9 cellular contexts compared by ENCODE assay signal in the genomic region with DNA sequence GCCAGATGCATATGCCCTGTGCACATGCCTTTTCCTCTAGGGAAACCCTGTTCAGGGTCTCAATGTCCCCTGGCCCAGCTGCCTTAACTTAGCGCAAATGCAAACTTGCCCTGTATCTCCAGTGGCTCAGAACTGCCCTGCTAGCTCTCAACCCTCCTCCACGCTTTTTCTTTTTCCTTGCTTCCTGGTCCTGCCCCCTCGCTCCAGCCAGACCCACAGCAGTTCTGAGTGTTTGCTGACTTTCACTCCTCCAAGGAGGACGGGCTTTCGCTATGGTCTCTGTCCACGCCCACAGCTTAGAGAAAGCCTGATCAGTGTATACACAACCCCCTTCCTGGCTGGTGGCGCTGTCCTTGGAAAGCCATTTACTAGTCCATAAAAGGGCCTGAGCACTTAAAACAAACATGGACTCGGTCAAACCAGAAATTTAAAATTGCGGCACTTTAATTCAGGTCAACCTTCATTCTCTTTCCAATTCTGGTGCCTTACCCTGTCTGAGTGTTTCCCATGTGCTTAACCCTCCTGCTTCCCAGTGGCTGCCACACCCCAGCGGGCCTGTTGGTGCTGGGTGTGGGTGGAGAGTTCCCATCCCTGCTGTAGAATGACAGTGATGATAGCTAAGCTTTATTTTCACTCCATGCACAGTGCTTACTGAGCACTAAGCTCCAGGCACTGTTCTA. TPM values are rescaled to one million over a fixed set of nuclear protein-coding genes. Genes with fewer than 3 reads are reported as not detected.
DNase-seq lines count a peak whose midpoint lies in the region; ATAC-seq and TF ChIP-seq lines count a peak whose summit lies in the region.
"Had no signal": no experiment of that assay in that cellular context is flagged by ENCODE, and none has a peak within 500 bp of the region (broad histone marks: within the 10 kb centered on the region; RNA-seq: fewer than 3 reads in every experiment).

No MANE protein-coding gene starts in this region.

- no peaks in the 10 kb centered on the region for H3K36me3 ChIP-seq in MM.1S (replicated peaks; ENCODE audit: insufficient read depth, low read length)

- no peaks in the 10 kb centered on the region for H3K9me2 ChIP-seq in MM.1S (replicated peaks; ENCODE audit: insufficient read depth, low read length)

- TF ChIP-seq CTCF in WTC11 (IDR thresholded peaks at IDR 0.05) (no peak), MM.1S (IDR thresholded peaks at IDR 0.05; ENCODE audit: low read length) (no peak)

- H3K27ac Mint-ChIP-seq in WTC11, result no peak overlapping the region

- DNase-seq in H4 (ENCODE audit: low spot score) (peak; percentile 67), WTC11 (ENCODE audit: low spot score) (peak; percentile 22), hepatic stellate cell (ENCODE audit: low spot score) (peak; percentile 86), skeletal muscle cell (ENCODE audit: low read depth) (peak; percentile 31), MM.1S (no peak)
- no peak for DNase-seq in stimulated activated naive CD4-positive, alpha-beta T cell treated with Interleukin-2 at 50 U/mL for 16 hours (lab: John Stamatoyannopoulos, UW)

- CTCF ChIA-PET in WTC11 (lab: Charles Lee), result interaction anchor here (0.6 to 2.8 kb wide), 7 partner anchors 24 to 309 kb away, joined by 3 to 22 read pairs (median 8); a partner anchor contains a TSS

- no peaks in the 10 kb centered on the region for H3K9me3 ChIP-seq in MM.1S (replicated peaks; ENCODE audit: insufficient read depth, low read length)

- H3K4me3 ChIP-seq in skeletal muscle cell (ENCODE audit: low read depth, low read length) (no peak overlapping the region), MM.1S (ENCODE audit: low read length) (no peak overlapping the region)

- H3K27ac ChIP-seq in MM.1S (ENCODE audit: low read length), result no peak overlapping the region
- H3K27ac ChIP-seq: KMS-11 had no signal

- H3K4me1 Mint-ChIP-seq in WTC11, result peaks cover 24% of the 10 kb centered on the region

- H3F3A ChIP-seq in MM.1S (ENCODE audit: insufficient read depth, low read length), result no peaks in the 10 kb centered on the region

- H4K20me1 ChIP-seq in MM.1S (ENCODE audit: insufficient read depth, low read length), result no peaks in the 10 kb centered on the region

- H3K9me3 Mint-ChIP-seq in WTC11, result no peaks in the 10 kb centered on the region; the same call in 1 of the 2 replicates

- no peak overlapping the region for H3K4me2 ChIP-seq in MM.1S (ENCODE audit: low read depth, low read length)
- H3K4me2 ChIP-seq: KMS-11 had no signal

- no peak overlapping the region for H2AFZ ChIP-seq in MM.1S (ENCODE audit: low read length)

- ATAC-seq in WTC11 (peak; percentile 83), GM21367 (IDR thresholded peaks at IDR 0.05; ENCODE audit: unreplicated experiment) (no peak), GM21619 (IDR thresholded peaks at IDR 0.05; ENCODE audit: unreplicated experiment) (no peak)

- no peaks in the 10 kb centered on the region for H3K27me3 Mint-ChIP-seq in WTC11 (ENCODE audit: low read depth)

- H3K27me3 ChIP-seq in MM.1S (replicated peaks; ENCODE audit: insufficient read depth, low read length), result no peaks in the 10 kb centered on the region

- H3K4me1 ChIP-seq in MM.1S (ENCODE audit: low read length), result peaks cover 6% of the 10 kb centered on the region

- H3K79me2 ChIP-seq in MM.1S (ENCODE audit: low read length), result no peaks in the 10 kb centered on the region

- H3K9ac ChIP-seq in MM.1S (ENCODE audit: low read length), result no peak overlapping the region
- H3K9ac ChIP-seq: KMS-11 had no signal

- no peak overlapping the region for H3K4me3 Mint-ChIP-seq in WTC11

- no peaks in the 10 kb centered on the region for H3K36me3 Mint-ChIP-seq in WTC11

- POLR2A ChIA-PET in WTC11 (lab: Charles Lee), result interaction anchor here (0.6 kb wide), 1 partner anchor 34 kb away, joined by 6 read pairs; no protein-coding TSS in a partner anchor

TF ChIP-seq in WTC11, 78 proteins besides CTCF, POLR2A, EP300 and RAD21 (continues in another document):
- no peak for TF ChIP-seq ATF1 (CRISPR knock-in tag; IDR thresholded peaks at IDR 0.05)
- TF ChIP-seq, protein P1, sequence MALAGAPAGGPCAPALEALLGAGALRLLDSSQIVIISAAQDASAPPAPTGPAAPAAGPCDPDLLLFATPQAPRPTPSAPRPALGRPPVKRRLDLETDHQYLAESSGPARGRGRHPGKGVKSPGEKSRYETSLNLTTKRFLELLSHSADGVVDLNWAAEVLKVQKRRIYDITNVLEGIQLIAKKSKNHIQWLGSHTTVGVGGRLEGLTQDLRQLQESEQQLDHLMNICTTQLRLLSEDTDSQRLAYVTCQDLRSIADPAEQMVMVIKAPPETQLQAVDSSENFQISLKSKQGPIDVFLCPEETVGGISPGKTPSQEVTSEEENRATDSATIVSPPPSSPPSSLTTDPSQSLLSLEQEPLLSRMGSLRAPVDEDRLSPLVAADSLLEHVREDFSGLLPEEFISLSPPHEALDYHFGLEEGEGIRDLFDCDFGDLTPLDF (CRISPR knock-in tag; IDR thresholded peaks at IDR 0.05), result no peak
- no peak for TF ChIP-seq PRRX2 (CRISPR knock-in tag; IDR thresholded peaks at IDR 0.05)
- no peak for TF ChIP-seq NR2C2 (CRISPR knock-in tag; IDR thresholded peaks at IDR 0.05)
- TF ChIP-seq HMGA2 (CRISPR knock-in tag; IDR thresholded peaks at IDR 0.05), result no peak
- TF ChIP-seq, protein P2, sequence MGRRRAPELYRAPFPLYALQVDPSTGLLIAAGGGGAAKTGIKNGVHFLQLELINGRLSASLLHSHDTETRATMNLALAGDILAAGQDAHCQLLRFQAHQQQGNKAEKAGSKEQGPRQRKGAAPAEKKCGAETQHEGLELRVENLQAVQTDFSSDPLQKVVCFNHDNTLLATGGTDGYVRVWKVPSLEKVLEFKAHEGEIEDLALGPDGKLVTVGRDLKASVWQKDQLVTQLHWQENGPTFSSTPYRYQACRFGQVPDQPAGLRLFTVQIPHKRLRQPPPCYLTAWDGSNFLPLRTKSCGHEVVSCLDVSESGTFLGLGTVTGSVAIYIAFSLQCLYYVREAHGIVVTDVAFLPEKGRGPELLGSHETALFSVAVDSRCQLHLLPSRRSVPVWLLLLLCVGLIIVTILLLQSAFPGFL (CRISPR knock-in tag; IDR thresholded peaks at IDR 0.05; ENCODE audit: borderline replicate concordance), result no peak
- TF ChIP-seq, protein P3, sequence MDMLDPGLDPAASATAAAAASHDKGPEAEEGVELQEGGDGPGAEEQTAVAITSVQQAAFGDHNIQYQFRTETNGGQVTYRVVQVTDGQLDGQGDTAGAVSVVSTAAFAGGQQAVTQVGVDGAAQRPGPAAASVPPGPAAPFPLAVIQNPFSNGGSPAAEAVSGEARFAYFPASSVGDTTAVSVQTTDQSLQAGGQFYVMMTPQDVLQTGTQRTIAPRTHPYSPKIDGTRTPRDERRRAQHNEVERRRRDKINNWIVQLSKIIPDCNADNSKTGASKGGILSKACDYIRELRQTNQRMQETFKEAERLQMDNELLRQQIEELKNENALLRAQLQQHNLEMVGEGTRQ (CRISPR knock-in tag; IDR thresholded peaks at IDR 0.05), result no peak
- TF ChIP-seq, protein P4, sequence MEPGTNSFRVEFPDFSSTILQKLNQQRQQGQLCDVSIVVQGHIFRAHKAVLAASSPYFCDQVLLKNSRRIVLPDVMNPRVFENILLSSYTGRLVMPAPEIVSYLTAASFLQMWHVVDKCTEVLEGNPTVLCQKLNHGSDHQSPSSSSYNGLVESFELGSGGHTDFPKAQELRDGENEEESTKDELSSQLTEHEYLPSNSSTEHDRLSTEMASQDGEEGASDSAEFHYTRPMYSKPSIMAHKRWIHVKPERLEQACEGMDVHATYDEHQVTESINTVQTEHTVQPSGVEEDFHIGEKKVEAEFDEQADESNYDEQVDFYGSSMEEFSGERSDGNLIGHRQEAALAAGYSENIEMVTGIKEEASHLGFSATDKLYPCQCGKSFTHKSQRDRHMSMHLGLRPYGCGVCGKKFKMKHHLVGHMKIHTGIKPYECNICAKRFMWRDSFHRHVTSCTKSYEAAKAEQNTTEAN (CRISPR knock-in tag; IDR thresholded peaks at IDR 0.05), result no peak
- no peak for TF ChIP-seq GABPB1 (CRISPR knock-in tag; IDR thresholded peaks at IDR 0.05)
- no peak for TF ChIP-seq EMX1 (CRISPR knock-in tag; IDR thresholded peaks at IDR 0.05)
- no peak for TF ChIP-seq FOXK1 (CRISPR knock-in tag; IDR thresholded peaks at IDR 0.05)
- no peak for TF ChIP-seq ZNF317 (CRISPR knock-in tag; IDR thresholded peaks at IDR 0.05; ENCODE audit: borderline replicate concordance, low read depth)
- TF ChIP-seq, protein P5, sequence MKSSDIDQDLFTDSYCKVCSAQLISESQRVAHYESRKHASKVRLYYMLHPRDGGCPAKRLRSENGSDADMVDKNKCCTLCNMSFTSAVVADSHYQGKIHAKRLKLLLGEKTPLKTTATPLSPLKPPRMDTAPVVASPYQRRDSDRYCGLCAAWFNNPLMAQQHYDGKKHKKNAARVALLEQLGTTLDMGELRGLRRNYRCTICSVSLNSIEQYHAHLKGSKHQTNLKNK (CRISPR knock-in tag; IDR thresholded peaks at IDR 0.05), result no peak
- TF ChIP-seq ZNF121 (CRISPR knock-in tag; IDR thresholded peaks at IDR 0.05), result no peak
- TF ChIP-seq ZBTB21 (CRISPR knock-in tag; IDR thresholded peaks at IDR 0.05; ENCODE audit: borderline replicate concordance), result no peak
- TF ChIP-seq, protein P6, sequence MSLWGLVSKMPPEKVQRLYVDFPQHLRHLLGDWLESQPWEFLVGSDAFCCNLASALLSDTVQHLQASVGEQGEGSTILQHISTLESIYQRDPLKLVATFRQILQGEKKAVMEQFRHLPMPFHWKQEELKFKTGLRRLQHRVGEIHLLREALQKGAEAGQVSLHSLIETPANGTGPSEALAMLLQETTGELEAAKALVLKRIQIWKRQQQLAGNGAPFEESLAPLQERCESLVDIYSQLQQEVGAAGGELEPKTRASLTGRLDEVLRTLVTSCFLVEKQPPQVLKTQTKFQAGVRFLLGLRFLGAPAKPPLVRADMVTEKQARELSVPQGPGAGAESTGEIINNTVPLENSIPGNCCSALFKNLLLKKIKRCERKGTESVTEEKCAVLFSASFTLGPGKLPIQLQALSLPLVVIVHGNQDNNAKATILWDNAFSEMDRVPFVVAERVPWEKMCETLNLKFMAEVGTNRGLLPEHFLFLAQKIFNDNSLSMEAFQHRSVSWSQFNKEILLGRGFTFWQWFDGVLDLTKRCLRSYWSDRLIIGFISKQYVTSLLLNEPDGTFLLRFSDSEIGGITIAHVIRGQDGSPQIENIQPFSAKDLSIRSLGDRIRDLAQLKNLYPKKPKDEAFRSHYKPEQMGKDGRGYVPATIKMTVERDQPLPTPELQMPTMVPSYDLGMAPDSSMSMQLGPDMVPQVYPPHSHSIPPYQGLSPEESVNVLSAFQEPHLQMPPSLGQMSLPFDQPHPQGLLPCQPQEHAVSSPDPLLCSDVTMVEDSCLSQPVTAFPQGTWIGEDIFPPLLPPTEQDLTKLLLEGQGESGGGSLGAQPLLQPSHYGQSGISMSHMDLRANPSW (CRISPR knock-in tag; conservative IDR thresholded peaks at IDR 0.05; ENCODE audit: low read depth), result no peak

RNA-seq across cellular contexts. Expression of a gene that starts 15.6 kb away (rescaled TPM):
- 23.9 and 40.1 TPM in 2 replicates for total RNA-seq in H4 (2014; rRNA removed; shearing (Covaris generic))
- 66.0 to 70.3 TPM (median 69.8 TPM) in 3 replicates for total RNA-seq in WTC11 (2021)

RNA-seq across cellular contexts. Expression of a gene that starts 35.4 kb away (rescaled TPM):
- 7.6 and 12.6 TPM in 2 replicates for total RNA-seq in H4 (2014; rRNA removed; shearing (Covaris generic))
- total RNA-seq in WTC11 (2021), result 26.5 to 29.9 TPM (median 28.9 TPM) in 3 replicates

Comparison
In these comparisons a context has a peak if more than half of its experiments do, and no peak if none do; other contexts are left out.
1. DNase-seq: peak in H4 (single experiment), WTC11 (single experiment), hepatic stellate cell (single experiment) and skeletal muscle cell (single experiment); none in MM.1S (single experiment) and stimulated activated naive CD4-positive, alpha-beta T cell treated with Interleukin-2 at 50 U/mL for 16 hours (single experiment).